ENCODE assay signal across 24 cellular contexts in the genomic region with DNA sequence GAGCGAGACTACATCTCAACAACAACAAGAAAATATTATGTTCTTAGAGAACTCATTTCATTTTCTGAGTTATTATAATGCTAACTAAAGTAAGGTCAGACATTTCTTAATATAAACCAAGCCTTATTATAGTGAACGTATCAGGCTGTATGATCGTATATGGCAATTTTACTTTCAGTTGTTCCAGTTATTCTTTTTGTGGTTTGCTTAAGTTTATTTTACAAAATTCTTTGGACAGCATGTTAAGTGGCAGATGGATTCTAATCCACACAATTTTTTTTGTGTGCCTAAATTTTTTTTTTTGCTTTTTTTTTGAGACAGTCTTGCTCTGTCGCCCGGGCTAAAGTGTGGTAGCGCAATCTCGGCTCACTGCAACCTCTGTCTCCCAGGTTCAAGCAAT. TPM values are rescaled to one million over a fixed set of nuclear protein-coding genes. Genes with fewer than 3 reads are reported as not detected.
DNase-seq lines count a peak whose midpoint lies in the region; ATAC-seq and TF ChIP-seq lines count a peak whose summit lies in the region.
"Had no signal": no experiment of that assay in that cellular context is flagged by ENCODE, and none has a peak within 500 bp of the region (broad histone marks: within the 10 kb centered on the region; RNA-seq: fewer than 3 reads in every experiment).

No MANE protein-coding gene starts in this region.

- peaks cover 38% of the 10 kb centered on the region for H3K36me3 Mint-ChIP-seq in activated CD8-positive, alpha-beta T cell treated with anti-CD3 and anti-CD28 coated beads for 36 hours (ENCODE audit: low read depth)
- H3K36me3 Mint-ChIP-seq in activated CD8-positive, alpha-beta T cell treated with anti-CD3 and anti-CD28 coated beads, Interleukin-2, amount 10 ng/mL, durations not matched to agents 7 days and 5 days (ENCODE audit: low read depth) = peaks cover 41% of the 10 kb centered on the region

- ATAC-seq in activated CD8-positive, alpha-beta T cell treated with anti-CD3 and anti-CD28 coated beads for 36 hours = no peak
- no peak for ATAC-seq in activated CD8-positive, alpha-beta T cell treated with anti-CD3 and anti-CD28 coated beads, Interleukin-2, amount 10 ng/mL, durations not matched to agents 7 days and 5 days
- ATAC-seq: PC-3 had no signal

- H3K4me3 Mint-ChIP-seq in activated CD8-positive, alpha-beta T cell treated with anti-CD3 and anti-CD28 coated beads for 36 hours = no peak overlapping the region
- H3K4me3 Mint-ChIP-seq in activated CD8-positive, alpha-beta T cell treated with anti-CD3 and anti-CD28 coated beads, Interleukin-2, amount 10 ng/mL, durations not matched to agents 7 days and 5 days = no peak overlapping the region
- H3K4me3 Mint-ChIP-seq: memory B cell; T-helper 1 cell treated with Interleukin-12 subunit alpha and Interleukin-12 subunit beta and Interleukin-4 antibody, amounts not matched to agents 30 μg/mL and 1 μg/mL, for 36 hours had no signal

- no peak for TF ChIP-seq EP300 in stomach (IDR thresholded peaks at IDR 0.05)

- TF ChIP-seq CTCF in activated CD8-positive, alpha-beta T cell treated with anti-CD3 and anti-CD28 coated beads for 36 hours (IDR thresholded peaks at IDR 0.05) = no peak
- no peak for TF ChIP-seq CTCF in RWPE1 (conservative IDR thresholded peaks at IDR 0.05; ENCODE audit: low read depth)
- no peak for TF ChIP-seq CTCF in esophagus squamous epithelium (IDR thresholded peaks at IDR 0.05)
- TF ChIP-seq CTCF in stomach (IDR thresholded peaks at IDR 0.05) = no peak

- no peaks in the 10 kb centered on the region for H3K27me3 ChIP-seq in esophagus squamous epithelium
- H3K27me3 ChIP-seq in stomach = no peaks in the 10 kb centered on the region
- H3K27me3 ChIP-seq: neutrophil, SJCRH30 had no signal

- intact Hi-C loops in activated CD8-positive, alpha-beta T cell treated with anti-CD3 and anti-CD28 coated beads for 36 hours (cut with micrococcal nuclease) = no loop called here
- intact Hi-C loops in esophagus squamous epithelium (cut with DNase I) (no loop called here), stomach (cut with DNase I; ENCODE audit: low total_unique reads) (no loop called here)

- peaks cover 53% of the 10 kb centered on the region for H3K4me1 Mint-ChIP-seq in activated CD8-positive, alpha-beta T cell treated with anti-CD3 and anti-CD28 coated beads for 36 hours (ENCODE audit: low read depth)
- H3K4me1 Mint-ChIP-seq in activated CD8-positive, alpha-beta T cell treated with anti-CD3 and anti-CD28 coated beads, Interleukin-2, amount 10 ng/mL, durations not matched to agents 7 days and 5 days (ENCODE audit: low read depth) = peaks cover 40% of the 10 kb centered on the region

- CTCF ChIA-PET in activated CD8-positive, alpha-beta T cell treated with anti-CD3 and anti-CD28 coated beads for 36 hours (lab: Charles Lee) = no interaction called here
- CTCF ChIA-PET in activated CD8-positive, alpha-beta T cell treated with anti-CD3 and anti-CD28 coated beads, Interleukin-2, amount 10 ng/mL, durations not matched to agents 7 days and 5 days (lab: Charles Lee) = no interaction called here
- CTCF ChIA-PET in RWPE1 (lab: Yijun Ruan, JAX) = no interaction called here

- TF ChIP-seq POLR2A in esophagus squamous epithelium (IDR thresholded peaks at IDR 0.05) (no peak), stomach (IDR thresholded peaks at IDR 0.05) (no peak)

- no peak for DNase-seq in activated CD8-positive, alpha-beta T cell treated with anti-CD3 and anti-CD28 coated beads for 36 hours
- no peak for DNase-seq in activated CD8-positive, alpha-beta T cell treated with anti-CD3 and anti-CD28 coated beads, Interleukin-2, amount 10 ng/mL, durations not matched to agents 7 days and 5 days
- no peak for DNase-seq in RWPE1 (ENCODE audit: low spot score)
- no peak for DNase-seq in esophagus squamous epithelium (lab: John Stamatoyannopoulos, UW)
- no peak for DNase-seq in stomach
- no peak for DNase-seq in HK-2 (ENCODE audit: unreplicated experiment)
- no peak for DNase-seq in NCI-H187 (lab: John Stamatoyannopoulos, UW)
- no peak for DNase-seq in DMS53 (lab: John Stamatoyannopoulos, UW)
- DNase-seq: activated CD4-positive, alpha-beta T cell treated with anti-CD3 and anti-CD28 coated beads for 48 hours; activated CD8-positive, alpha-beta memory T cell treated with anti-CD3 and anti-CD28 coated beads, Interleukin-2, amount 50 U/mL, for 4 hours; anterior cingulate cortex; caudate nucleus; COR-L47; GM23248; kidney glomerular epithelial cell; NCI-H1048; NCI-H2029 treated with DMSO at 0.1 percent for 48 hours; PC-3; SJCRH30; stimulated activated CD4-positive, alpha-beta T cell treated with anti-CD3 and anti-CD28 coated beads, Interleukin-1b, Interleukin-23, amount 100 ng/mL, for 48 hours had no signal

- 73 to 91% methylated on average over 7 of the region's 7 CpGs for WGBS in esophagus squamous epithelium, 2 donors
- 73 to 86% (median 83%) methylated on average over 7 of the region's 7 CpGs for WGBS in stomach, 5 donors

- H3K4me1 ChIP-seq in esophagus squamous epithelium = peaks cover 6 to 46% (median 10%) of the 10 kb centered on the region in 3 donors
- peaks cover 0 to 36% (median 10%) of the 10 kb centered on the region in 4 donors for H3K4me1 ChIP-seq in stomach

- H3K36me3 ChIP-seq in esophagus squamous epithelium (peaks cover 0 to 21% (median 0%) of the 10 kb centered on the region in 3 donors), stomach (peaks cover 6 to 37% (median 18%) of the 10 kb centered on the region in 4 donors)

- H3K27ac ChIP-seq in RWPE1 (peak overlapping the region; percentile 34; the same call in 1 of the 2 replicates), esophagus squamous epithelium (peak overlapping the region in 3 of 4 donors; percentile 50 to 56 (median 55)), stomach (peak overlapping the region in 3 of 5 donors; percentile 30 to 75 (median 61))
- H3K27ac ChIP-seq: neutrophil, SJCRH30 had no signal

- peak overlapping the region; percentile 38 for H3K27ac Mint-ChIP-seq in activated CD8-positive, alpha-beta T cell treated with anti-CD3 and anti-CD28 coated beads for 36 hours
- H3K27ac Mint-ChIP-seq in activated CD8-positive, alpha-beta T cell treated with anti-CD3 and anti-CD28 coated beads, Interleukin-2, amount 10 ng/mL, durations not matched to agents 7 days and 5 days = no peak overlapping the region
- H3K27ac Mint-ChIP-seq: memory B cell; T-helper 1 cell treated with Interleukin-12 subunit alpha and Interleukin-12 subunit beta and Interleukin-4 antibody, amounts not matched to agents 30 μg/mL and 1 μg/mL, for 36 hours had no signal

- H3K9me3 ChIP-seq in esophagus squamous epithelium (no peaks in the 10 kb centered on the region), stomach (no peaks in the 10 kb centered on the region)
- H3K9me3 ChIP-seq: neutrophil, SJCRH30 had no signal

- H3K4me3 ChIP-seq in esophagus squamous epithelium = peak overlapping the region in 1 of 4 donors; percentile 3
- H3K4me3 ChIP-seq in stomach = no peak overlapping the region
- H3K4me3 ChIP-seq: GM23248, SJCRH30, skin epidermis had no signal

- H3K9me3 Mint-ChIP-seq in activated CD8-positive, alpha-beta T cell treated with anti-CD3 and anti-CD28 coated beads for 36 hours = peaks cover 3% of the 10 kb centered on the region
- no peaks in the 10 kb centered on the region for H3K9me3 Mint-ChIP-seq in activated CD8-positive, alpha-beta T cell treated with anti-CD3 and anti-CD28 coated beads, Interleukin-2, amount 10 ng/mL, durations not matched to agents 7 days and 5 days (ENCODE audit: insufficient read depth)
- H3K9me3 Mint-ChIP-seq: memory B cell had no signal

- POLR2A ChIA-PET in activated CD8-positive, alpha-beta T cell treated with anti-CD3 and anti-CD28 coated beads for 36 hours (lab: Charles Lee) = interaction anchor here (2.1 to 10.5 kb wide), 2 partner anchors 17 to 69 kb away, joined by 5 to 420 read pairs; no protein-coding TSS in a partner anchor
- POLR2A ChIA-PET in activated CD8-positive, alpha-beta T cell treated with anti-CD3 and anti-CD28 coated beads, Interleukin-2, amount 10 ng/mL, durations not matched to agents 7 days and 5 days (lab: Charles Lee) = interaction anchor here (8.5 kb wide), 1 partner anchor 73 kb away, joined by 81 read pairs; no protein-coding TSS in a partner anchor
- POLR2A ChIA-PET in RWPE1 (lab: Yijun Ruan, JAX; ENCODE audit: low non-redundant PET) = no interaction called here

- H3K27me3 Mint-ChIP-seq in activated CD8-positive, alpha-beta T cell treated with anti-CD3 and anti-CD28 coated beads for 36 hours = no peaks in the 10 kb centered on the region
- no peaks in the 10 kb centered on the region for H3K27me3 Mint-ChIP-seq in activated CD8-positive, alpha-beta T cell treated with anti-CD3 and anti-CD28 coated beads, Interleukin-2, amount 10 ng/mL, durations not matched to agents 7 days and 5 days (ENCODE audit: low read depth)
- H3K27me3 Mint-ChIP-seq: memory B cell had no signal

RNA-seq across cellular contexts. Expression of a gene that starts 59.0 kb away (rescaled TPM):
- 100 to 1,000 TPM; 239 to 248 TPM for total RNA-seq in activated CD8-positive, alpha-beta T cell treated with anti-CD3 and anti-CD28 coated beads for 36 hours
- total RNA-seq in activated CD8-positive, alpha-beta T cell treated with anti-CD3 and anti-CD28 coated beads, Interleukin-2, amount 10 ng/mL, durations not matched to agents 7 days and 5 days = 100 to 1,000 TPM; 122 to 123 TPM
- total RNA-seq in esophagus squamous epithelium (100 to 1,000 TPM; 132 to 363 (median 141) TPM), stomach (100 to 1,000 TPM; 107 to 562 (median 214) TPM)
- 100 to 1,000 TPM in 1 of 3 donors, 10 to 100 TPM in 2; 24.4 to 160 (median 51.6) TPM for polyA plus RNA-seq in stomach

RNA-seq across cellular contexts. Expression of a gene that starts 59.3 kb away (rescaled TPM):
- 10 to 100 TPM; 34.2 to 37.4 TPM for total RNA-seq in activated CD8-positive, alpha-beta T cell treated with anti-CD3 and anti-CD28 coated beads for 36 hours
- 10 to 100 TPM; 21.5 to 24.7 TPM for total RNA-seq in activated CD8-positive, alpha-beta T cell treated with anti-CD3 and anti-CD28 coated beads, Interleukin-2, amount 10 ng/mL, durations not matched to agents 7 days and 5 days
- total RNA-seq in esophagus squamous epithelium (10 to 100 TPM; 27.2 to 31.7 (median 30.9) TPM), stomach (100 to 1,000 TPM in 1 of 5 donors, 10 to 100 TPM in 3, 1 to 10 TPM in 1; 4.3 to 107 (median 14.1) TPM)
- polyA plus RNA-seq in stomach = 10 to 100 TPM; 20.2 to 38.0 (median 30.2) TPM
